11 cellular contexts compared by ENCODE assay signal in genomic region chr2:142572749-142573148, GRCh38.
"Had no signal": no experiment of that assay in that cellular context is flagged by ENCODE, and none has a peak within 500 bp of the region (broad histone marks: within the 10 kb centered on the region; RNA-seq: fewer than 3 reads in every experiment).

No MANE protein-coding gene starts in this region.

- H3K36me3 ChIP-seq: HAP-1 had no signal

- H3K9ac ChIP-seq: GM23248 had no signal

- H3K27ac ChIP-seq: GM23248 had no signal

- H3K4me3 ChIP-seq: GM23248, GM23338, HAP-1 had no signal

- ATAC-seq: GM23338, HCT116 had no signal

- FAIRE-seq: H1, H54 had no signal

- DNase-seq: GM23248, GOT3, H7, H9, HCEC 1CT, HFFc6 had no signal

- H2AFZ ChIP-seq: GM23248 had no signal

- H3K4me2 ChIP-seq: GM23338 had no signal

- H3K4me1 ChIP-seq: HAP-1 had no signal

- H3K9me3 ChIP-seq: HAP-1 had no signal
